Comparison of ENCODE assay signal across 1 cellular context in genomic region chr11:71202966-71203365, GRCh38.
TF ChIP-seq lines count a peak whose summit lies in the region.

No MANE protein-coding gene starts in this region.

TF ChIP-seq in H1, 55 proteins besides CTCF, POLR2A, EP300 and RAD21:
- TF ChIP-seq RXRA (IDR thresholded peaks at IDR 0.05; ENCODE audit: insufficient read depth, low read depth, low read length) (no peak), POU5F1 (IDR thresholded peaks at IDR 0.05; ENCODE audit: low read depth, low read length) (no peak), HDAC2 (IDR thresholded peaks at IDR 0.05; ENCODE audit: borderline replicate concordance in 1 of 2, low read depth in 2 of 2, low read length in 2 of 2) (no peak), ASH2L (IDR thresholded peaks at IDR 0.05; ENCODE audit: low read length) (no peak), TEAD4 (IDR thresholded peaks at IDR 0.05; ENCODE audit: low read depth, low read length) (no peak), SIRT6 (IDR thresholded peaks at IDR 0.05; ENCODE audit: low read length) (no peak), FOSL1 (IDR thresholded peaks at IDR 0.05; ENCODE audit: insufficient read depth, low read depth, low read length) (no peak)
TF ChIP-seq in H1: peak in this region for 0.
